In genomic region chr1:183180634-183181056, GRCh38 we compare ENCODE assay signal across 8 cellular contexts. TPM values are rescaled to one million over a fixed set of nuclear protein-coding genes. Genes with fewer than 3 reads are reported as not detected.
DNase-seq lines count a peak whose midpoint lies in the region; ATAC-seq and TF ChIP-seq lines count a peak whose summit lies in the region.

No MANE protein-coding gene starts in this region.

- no peaks in the 10 kb centered on the region for H3K36me3 Mint-ChIP-seq in CD4-positive, alpha-beta memory T cell

- DNase-seq in AG10803 (ENCODE audit: low read depth) (peak; percentile 84), NCI-H446 treated with DMSO at 0.1 percent for 48 hours (lab: John Stamatoyannopoulos, UW) (peak; percentile 44), esophagus squamous epithelium (lab: John Stamatoyannopoulos, UW) (no peak), pulmonary artery endothelial cell (ENCODE audit: low read depth, low spot score) (peak; percentile 73), NCI-H510A treated with DMSO at 0.1 percent for 48 hours (lab: John Stamatoyannopoulos, UW) (no peak)
- no peak for DNase-seq in CD4-positive, alpha-beta memory T cell

- TF ChIP-seq CTCF in AG10803 (conservative IDR thresholded peaks at IDR 0.05; ENCODE audit: low read length) (no peak), esophagus squamous epithelium (IDR thresholded peaks at IDR 0.05) (no peak)

- no peaks in the 10 kb centered on the region for H3K9me3 ChIP-seq in esophagus squamous epithelium
- no peaks in the 10 kb centered on the region for H3K9me3 ChIP-seq in CD4-positive, alpha-beta memory T cell (ENCODE audit: control insufficient read depth in 1 of 2, low read length in 2 of 2)

- H3K4me3 Mint-ChIP-seq in CD4-positive, alpha-beta memory T cell = no peak overlapping the region

- no peak overlapping the region for H3K27ac Mint-ChIP-seq in CD4-positive, alpha-beta memory T cell

- peak overlapping the region; percentile 5 to 76 (median 70) for H3K27ac ChIP-seq in esophagus squamous epithelium
- no peak overlapping the region for H3K27ac ChIP-seq in CD4-positive, alpha-beta memory T cell (ENCODE audit: low read depth, low read length)

- H3K4me3 ChIP-seq in AG10803 (ENCODE audit: low read length) = no peak overlapping the region
- H3K4me3 ChIP-seq in esophagus squamous epithelium = no peak overlapping the region
- no peak overlapping the region for H3K4me3 ChIP-seq in CD4-positive, alpha-beta memory T cell (ENCODE audit: low read length in 2 of 2)

- TF ChIP-seq POLR2A in esophagus squamous epithelium (IDR thresholded peaks at IDR 0.05) = no peak

- H3K27me3 ChIP-seq in esophagus squamous epithelium = no peaks in the 10 kb centered on the region
- H3K27me3 ChIP-seq in CD4-positive, alpha-beta memory T cell (ENCODE audit: insufficient read depth, low read length) = no peaks in the 10 kb centered on the region

- intact Hi-C loops in esophagus squamous epithelium (cut with DNase I) = no loop called here
- intact Hi-C loops in CD4-positive, alpha-beta memory T cell (cut with micrococcal nuclease) = no loop called here

- no peaks in the 10 kb centered on the region for H3K9me3 Mint-ChIP-seq in CD4-positive, alpha-beta memory T cell

- H3K36me3 ChIP-seq in esophagus squamous epithelium = no peaks in the 10 kb centered on the region
- no peaks in the 10 kb centered on the region for H3K36me3 ChIP-seq in CD4-positive, alpha-beta memory T cell (ENCODE audit: insufficient read depth, low read length)

- ATAC-seq in GM21381 (IDR thresholded peaks at IDR 0.05; ENCODE audit: unreplicated experiment) (peak; percentile 74), HG03439 (IDR thresholded peaks at IDR 0.05; ENCODE audit: unreplicated experiment) (no peak)

- H3K27me3 Mint-ChIP-seq in CD4-positive, alpha-beta memory T cell = peaks cover 3 to 12% of the 10 kb centered on the region in 2 donors

- peaks cover 0 to 11% (median 5%) of the 10 kb centered on the region in 4 donors for H3K4me1 Mint-ChIP-seq in CD4-positive, alpha-beta memory T cell

- POLR2A ChIA-PET in CD4-positive, alpha-beta memory T cell (lab: Charles Lee; ENCODE audit: partially characterized antibody) = no interaction called here

- peaks cover 0 to 19% (median 7%) of the 10 kb centered on the region in 3 donors for H3K4me1 ChIP-seq in esophagus squamous epithelium
- no peaks in the 10 kb centered on the region for H3K4me1 ChIP-seq in CD4-positive, alpha-beta memory T cell (ENCODE audit: insufficient read depth, low read length)

- 16 to 22% methylated on average over 3 of the region's 3 CpGs for WGBS in esophagus squamous epithelium, 2 donors

- CTCF ChIA-PET in CD4-positive, alpha-beta memory T cell (lab: Charles Lee; ENCODE audit: partially characterized antibody) = no interaction called here

RNA-seq across cellular contexts. Expression of gene LAMC2, which starts 5.4 kb away (rescaled TPM):
- 10 to 100 TPM in 3 of 4 donors, 1 to 10 TPM in 1; 9.4 to 17.4 (median 15.9) TPM for total RNA-seq in esophagus squamous epithelium
- total RNA-seq in pulmonary artery endothelial cell = 13.0 and 24.1 TPM in 2 replicates
- not detected for total RNA-seq in CD4-positive, alpha-beta memory T cell
- polyA plus RNA-seq in CD4-positive, alpha-beta memory T cell = not detected

Comparison
In these comparisons a context has a peak if more than half of its experiments do, and no peak if none do; other contexts are left out.
1. DNase-seq: peak in AG10803 (single experiment), NCI-H446 treated with DMSO at 0.1 percent for 48 hours (single experiment) and pulmonary artery endothelial cell (single experiment); none in esophagus squamous epithelium (single experiment), CD4-positive, alpha-beta memory T cell (0 of 5) and NCI-H510A treated with DMSO at 0.1 percent for 48 hours (single experiment).
2. RNA of gene LAMC2, which starts 5.4 kb away (total RNA-seq): 13.0 to 24.1 TPM in pulmonary artery endothelial cell and 9.4 to 17.4 TPM in esophagus squamous epithelium; not detected in CD4-positive, alpha-beta memory T cell; every median in the first group is over 10 times any median in the second.